Comparison of ENCODE assay signal across 15 cellular contexts in the genomic region with DNA sequence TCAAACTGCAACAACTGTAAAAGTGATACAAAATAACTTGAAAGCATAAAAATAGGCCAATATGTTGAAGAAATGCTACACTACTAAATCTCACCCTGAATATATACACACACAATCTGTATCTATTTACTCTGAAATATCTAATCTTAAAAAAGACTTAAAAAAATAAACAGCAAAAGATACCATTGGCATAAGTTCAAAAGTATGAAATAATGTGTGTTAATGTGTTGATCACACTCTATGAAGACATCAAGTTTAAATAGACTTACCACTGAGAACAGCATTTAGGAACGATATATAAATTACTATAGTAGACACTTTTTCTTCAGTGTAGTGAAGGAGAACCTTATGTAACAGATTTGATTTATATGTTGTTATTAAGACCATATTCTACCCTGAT. TPM values are rescaled to one million over a fixed set of nuclear protein-coding genes. Genes with fewer than 3 reads are reported as not detected.
DNase-seq lines count a peak whose midpoint lies in the region; ATAC-seq and TF ChIP-seq lines count a peak whose summit lies in the region.
"Had no signal": no experiment of that assay in that cellular context is flagged by ENCODE, and none has a peak within 500 bp of the region (broad histone marks: within the 10 kb centered on the region; RNA-seq: fewer than 3 reads in every experiment).

No MANE protein-coding gene starts in this region.

- H3K27ac ChIP-seq in OCI-LY7 (ENCODE audit: low read depth, low read length, poor library complexity, severe bottlenecking) (no peak overlapping the region), Peyer's patch (peak overlapping the region in 1 of 4 donors; percentile 27)
- H3K27ac ChIP-seq: tibial nerve had no signal

- H3K4me3 ChIP-seq in OCI-LY7 (ENCODE audit: low read depth, low read length, poor library complexity, severe bottlenecking), result no peak overlapping the region
- H3K4me3 ChIP-seq in Peyer's patch, result no peak overlapping the region
- H3K4me3 ChIP-seq: tibial nerve had no signal

- H3K27me3 Mint-ChIP-seq in activated naive CD4-positive, alpha-beta T cell treated with anti-CD3 and anti-CD28 coated beads, Interleukin-2, amount 10 ng/mL, durations not matched to agents 7 days and 5 days, result peaks cover 2% of the 10 kb centered on the region
- H3K27me3 Mint-ChIP-seq in activated naive CD8-positive, alpha-beta T cell treated with anti-CD3 and anti-CD28 coated beads, Interleukin-2, amount 50 U/mL, for 24 hours, result no peaks in the 10 kb centered on the region

- H3K4me1 ChIP-seq in OCI-LY7 (ENCODE audit: insufficient read depth, low read length, poor library complexity, severe bottlenecking) (peaks cover 38% of the 10 kb centered on the region), Peyer's patch (peaks cover 0 to 5% (median 2%) of the 10 kb centered on the region in 4 donors)

- CTCF ChIA-PET in activated naive CD4-positive, alpha-beta T cell treated with anti-CD3 and anti-CD28 coated beads, Interleukin-2, amount 10 ng/mL, durations not matched to agents 7 days and 5 days (lab: Charles Lee), result no interaction called here
- CTCF ChIA-PET in OCI-LY7 (lab: Charles Lee; ENCODE audit: unreplicated experiment), result no interaction called here

- no peak for ATAC-seq in activated naive CD8-positive, alpha-beta T cell treated with anti-CD3 and anti-CD28 coated beads, Interleukin-2, amount 50 U/mL, for 24 hours
- ATAC-seq: sciatic nerve had no signal

- no peak for TF ChIP-seq POLR2A in Peyer's patch (IDR thresholded peaks at IDR 0.05)

- H3K4me1 Mint-ChIP-seq in activated naive CD4-positive, alpha-beta T cell treated with anti-CD3 and anti-CD28 coated beads, Interleukin-2, amount 10 ng/mL, durations not matched to agents 7 days and 5 days, result peaks cover 49% of the 10 kb centered on the region
- peaks cover 51% of the 10 kb centered on the region for H3K4me1 Mint-ChIP-seq in activated naive CD8-positive, alpha-beta T cell treated with anti-CD3 and anti-CD28 coated beads, Interleukin-2, amount 50 U/mL, for 24 hours

- H3K9me3 ChIP-seq in OCI-LY7 (ENCODE audit: low read length) (no peaks in the 10 kb centered on the region), Peyer's patch (no peaks in the 10 kb centered on the region)
- H3K9me3 ChIP-seq: tibial nerve had no signal

- peak overlapping the region; percentile 96 for H2AFZ ChIP-seq in OCI-LY7 (ENCODE audit: low read length)

- no peaks in the 10 kb centered on the region for H4K20me1 ChIP-seq in OCI-LY7 (ENCODE audit: insufficient read depth, low read length)

- no TSS peak for BruUV-seq in OCI-LY7 (replicated peaks; lab: Mats Ljungman, UMichigan)

- TF ChIP-seq CTCF in OCI-LY7 (conservative IDR thresholded peaks at IDR 0.05; ENCODE audit: low read length) (no peak), Peyer's patch (IDR thresholded peaks at IDR 0.05) (no peak)

- H3K27me3 ChIP-seq in Peyer's patch, result no peaks in the 10 kb centered on the region

- no peak for DNase-seq in activated naive CD4-positive, alpha-beta T cell treated with anti-CD3 and anti-CD28 coated beads, Interleukin-2, amount 10 ng/mL, durations not matched to agents 7 days and 5 days
- no peak for DNase-seq in activated naive CD4-positive, alpha-beta T cell treated with anti-CD3 and anti-CD28 coated beads, Interleukin-2, amount 50 U/mL, for 16 hours
- DNase-seq in OCI-LY7 (ENCODE audit: low spot score), result no peak
- no peak for DNase-seq in activated naive CD8-positive, alpha-beta T cell treated with anti-CD3 and anti-CD28 coated beads, Interleukin-2, amount 50 U/mL, for 24 hours
- DNase-seq in Peyer's patch, result no peak
- no peak for DNase-seq in mesenteric fat pad (ENCODE audit: low spot score)
- DNase-seq in dermis blood vessel endothelial cell, result no peak
- DNase-seq: COR-L47, MM.1S, NCI-H1694, NCI-H774, Right ventricle myocardium superior had no signal

- intact Hi-C loops in OCI-LY7 (cut with micrococcal nuclease; ENCODE audit: unreplicated experiment), result no loop called here

- no peaks in the 10 kb centered on the region for H3K79me2 ChIP-seq in OCI-LY7 (ENCODE audit: insufficient read depth, low read depth, low read length)

- H3K27ac Mint-ChIP-seq in activated naive CD4-positive, alpha-beta T cell treated with anti-CD3 and anti-CD28 coated beads, Interleukin-2, amount 10 ng/mL, durations not matched to agents 7 days and 5 days, result peak overlapping the region; percentile 90
- peak overlapping the region; percentile 70 for H3K27ac Mint-ChIP-seq in activated naive CD8-positive, alpha-beta T cell treated with anti-CD3 and anti-CD28 coated beads, Interleukin-2, amount 50 U/mL, for 24 hours

- no peaks in the 10 kb centered on the region for H3K9me2 ChIP-seq in OCI-LY7 (ENCODE audit: insufficient read depth, low read length)

- H3K4me3 Mint-ChIP-seq in activated naive CD4-positive, alpha-beta T cell treated with anti-CD3 and anti-CD28 coated beads, Interleukin-2, amount 10 ng/mL, durations not matched to agents 7 days and 5 days, result peak overlapping the region; percentile 76
- H3K4me3 Mint-ChIP-seq in activated naive CD8-positive, alpha-beta T cell treated with anti-CD3 and anti-CD28 coated beads, Interleukin-2, amount 50 U/mL, for 24 hours, result peak overlapping the region; percentile 96
- H3K4me3 Mint-ChIP-seq: memory B cell had no signal

- POLR2A ChIA-PET in OCI-LY7 (lab: Charles Lee), result no interaction called here

- no peaks in the 10 kb centered on the region for H3K36me3 ChIP-seq in OCI-LY7 (ENCODE audit: insufficient read depth, low read length)
- H3K36me3 ChIP-seq in Peyer's patch, result no peaks in the 10 kb centered on the region
- H3K36me3 ChIP-seq: tibial nerve had no signal

- no peak overlapping the region for H3K4me2 ChIP-seq in OCI-LY7 (ENCODE audit: low read length)

- H3K36me3 Mint-ChIP-seq in activated naive CD4-positive, alpha-beta T cell treated with anti-CD3 and anti-CD28 coated beads, Interleukin-2, amount 10 ng/mL, durations not matched to agents 7 days and 5 days, result peaks cover 56% of the 10 kb centered on the region
- peaks cover 76% of the 10 kb centered on the region for H3K36me3 Mint-ChIP-seq in activated naive CD8-positive, alpha-beta T cell treated with anti-CD3 and anti-CD28 coated beads, Interleukin-2, amount 50 U/mL, for 24 hours (ENCODE audit: low read depth)
- H3K36me3 Mint-ChIP-seq: memory B cell had no signal

- H3K9me3 Mint-ChIP-seq in activated naive CD4-positive, alpha-beta T cell treated with anti-CD3 and anti-CD28 coated beads, Interleukin-2, amount 10 ng/mL, durations not matched to agents 7 days and 5 days, result no peaks in the 10 kb centered on the region
- no peaks in the 10 kb centered on the region for H3K9me3 Mint-ChIP-seq in activated naive CD8-positive, alpha-beta T cell treated with anti-CD3 and anti-CD28 coated beads, Interleukin-2, amount 50 U/mL, for 24 hours
- H3K9me3 Mint-ChIP-seq: memory B cell had no signal

RNA-seq across cellular contexts. Expression of gene SATB1, which starts 14.1 kb away (rescaled TPM):
- total RNA-seq in OCI-LY7 (2014; rRNA removed; shearing (Covaris generic)), result 5.6 and 8.7 TPM in 2 replicates
- total RNA-seq in OCI-LY7 (2022) (2.5 and 2.7 TPM in 2 replicates), Peyer's patch (100 to 1,000 TPM in 1 of 4 donors, 10 to 100 TPM in 3; 46.6 to 101 (median 63.2) TPM), mesenteric fat pad (16.5 TPM), dermis blood vessel endothelial cell (12.1 and 20.1 TPM in 2 replicates)
